Comparison of ENCODE assay signal across 1 cellular context in the genomic region with DNA sequence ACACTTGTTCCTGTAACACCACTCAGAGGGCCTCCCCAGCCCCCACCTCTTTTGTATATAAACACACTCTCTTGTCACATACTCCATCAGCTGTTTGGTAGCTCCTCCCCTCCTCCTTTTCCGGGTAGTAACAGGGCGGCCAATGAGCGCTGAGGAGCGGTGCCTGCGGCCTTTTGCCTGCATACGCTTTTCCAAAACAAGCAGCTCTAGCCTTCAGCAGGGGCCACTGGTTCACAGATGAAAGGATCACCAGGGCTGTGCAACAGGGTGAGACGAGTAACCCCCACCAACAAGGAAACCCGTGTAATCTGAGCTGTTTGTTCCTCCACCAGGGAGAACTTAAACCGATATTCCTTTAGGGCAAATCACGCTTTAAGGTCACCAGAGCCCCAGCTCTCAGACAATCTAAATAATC.
TF ChIP-seq lines count a peak whose summit lies in the region.

No MANE protein-coding gene starts in this region.

TF ChIP-seq in HepG2, 621 proteins besides CTCF, POLR2A, EP300 and RAD21 (continued from another document):
- TF ChIP-seq NFYC (CRISPR knock-in tag; IDR thresholded peaks at IDR 0.05) (peak; percentile 85), KDM6A (CRISPR knock-in tag; IDR thresholded peaks at IDR 0.05; ENCODE audit: low read depth) (peak; percentile 80; the same call in 1 of the 2 replicates), RBAK (CRISPR knock-in tag; IDR thresholded peaks at IDR 0.05) (0 out of 2 replicates have a peak, but pooled peaks have one; percentile 49), TBL1XR1 (IDR thresholded peaks at IDR 0.05; ENCODE audit: borderline replicate concordance, low read length, partially characterized antibody) (peak; percentile 69), SOX5 (CRISPR knock-in tag; IDR thresholded peaks at IDR 0.05; ENCODE audit: borderline replicate concordance) (peak; percentile 78; the same call in 1 of the 2 replicates), ZNF792 (CRISPR knock-in tag; IDR thresholded peaks at IDR 0.05) (no peak), ZNF367 (CRISPR knock-in tag; IDR thresholded peaks at IDR 0.05; ENCODE audit: borderline replicate concordance) (no peak), NR3C1 (CRISPR knock-in tag; IDR thresholded peaks at IDR 0.05) (no peak), ZNF782 (CRISPR knock-in tag; IDR thresholded peaks at IDR 0.05; ENCODE audit: borderline replicate concordance) (no peak), ZNF335 (CRISPR knock-in tag; IDR thresholded peaks at IDR 0.05) (0 out of 2 replicates have a peak, but pooled peaks have one; percentile 17), ZNF563 (CRISPR knock-in tag; IDR thresholded peaks at IDR 0.05) (no peak), ZSCAN29 (CRISPR knock-in tag; conservative IDR thresholded peaks at IDR 0.05) (peak; percentile 87), RFX3 (CRISPR knock-in tag; IDR thresholded peaks at IDR 0.05) (0 out of 2 replicates have a peak, but pooled peaks have one; percentile 12), ZNF674 (CRISPR knock-in tag; IDR thresholded peaks at IDR 0.05; ENCODE audit: low read depth) (no peak), NFIB (CRISPR knock-in tag; IDR thresholded peaks at IDR 0.05; ENCODE audit: borderline replicate concordance) (no peak), TCF7L2 (IDR thresholded peaks at IDR 0.05; ENCODE audit: low read depth, low read length) (no peak; the same call in 1 of the 2 replicates), RFXANK (CRISPR knock-in tag; IDR thresholded peaks at IDR 0.05) (peak; percentile 93; the same call in 1 of the 2 replicates), PAF1 (CRISPR knock-in tag; IDR thresholded peaks at IDR 0.05) (no peak), AGO2 (optimal IDR thresholded peaks at IDR 0.05; ENCODE audit: low read depth, low read length) (no peak), CC2D1A (CRISPR knock-in tag; IDR thresholded peaks at IDR 0.05) (no peak), ATRX (CRISPR knock-in tag; IDR thresholded peaks at IDR 0.05; ENCODE audit: borderline replicate concordance) (no peak), NONO (IDR thresholded peaks at IDR 0.05) (no peak), NONO (CRISPR knock-in tag; conservative IDR thresholded peaks at IDR 0.05) (0 out of 2 replicates have a peak, but pooled peaks have one; percentile 51)
- TF ChIP-seq, protein P1, sequence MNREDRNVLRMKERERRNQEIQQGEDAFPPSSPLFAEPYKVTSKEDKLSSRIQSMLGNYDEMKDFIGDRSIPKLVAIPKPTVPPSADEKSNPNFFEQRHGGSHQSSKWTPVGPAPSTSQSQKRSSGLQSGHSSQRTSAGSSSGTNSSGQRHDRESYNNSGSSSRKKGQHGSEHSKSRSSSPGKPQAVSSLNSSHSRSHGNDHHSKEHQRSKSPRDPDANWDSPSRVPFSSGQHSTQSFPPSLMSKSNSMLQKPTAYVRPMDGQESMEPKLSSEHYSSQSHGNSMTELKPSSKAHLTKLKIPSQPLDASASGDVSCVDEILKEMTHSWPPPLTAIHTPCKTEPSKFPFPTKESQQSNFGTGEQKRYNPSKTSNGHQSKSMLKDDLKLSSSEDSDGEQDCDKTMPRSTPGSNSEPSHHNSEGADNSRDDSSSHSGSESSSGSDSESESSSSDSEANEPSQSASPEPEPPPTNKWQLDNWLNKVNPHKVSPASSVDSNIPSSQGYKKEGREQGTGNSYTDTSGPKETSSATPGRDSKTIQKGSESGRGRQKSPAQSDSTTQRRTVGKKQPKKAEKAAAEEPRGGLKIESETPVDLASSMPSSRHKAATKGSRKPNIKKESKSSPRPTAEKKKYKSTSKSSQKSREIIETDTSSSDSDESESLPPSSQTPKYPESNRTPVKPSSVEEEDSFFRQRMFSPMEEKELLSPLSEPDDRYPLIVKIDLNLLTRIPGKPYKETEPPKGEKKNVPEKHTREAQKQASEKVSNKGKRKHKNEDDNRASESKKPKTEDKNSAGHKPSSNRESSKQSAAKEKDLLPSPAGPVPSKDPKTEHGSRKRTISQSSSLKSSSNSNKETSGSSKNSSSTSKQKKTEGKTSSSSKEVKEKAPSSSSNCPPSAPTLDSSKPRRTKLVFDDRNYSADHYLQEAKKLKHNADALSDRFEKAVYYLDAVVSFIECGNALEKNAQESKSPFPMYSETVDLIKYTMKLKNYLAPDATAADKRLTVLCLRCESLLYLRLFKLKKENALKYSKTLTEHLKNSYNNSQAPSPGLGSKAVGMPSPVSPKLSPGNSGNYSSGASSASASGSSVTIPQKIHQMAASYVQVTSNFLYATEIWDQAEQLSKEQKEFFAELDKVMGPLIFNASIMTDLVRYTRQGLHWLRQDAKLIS (CRISPR knock-in tag; IDR thresholded peaks at IDR 0.05) = no peak
- TF ChIP-seq, protein P2, sequence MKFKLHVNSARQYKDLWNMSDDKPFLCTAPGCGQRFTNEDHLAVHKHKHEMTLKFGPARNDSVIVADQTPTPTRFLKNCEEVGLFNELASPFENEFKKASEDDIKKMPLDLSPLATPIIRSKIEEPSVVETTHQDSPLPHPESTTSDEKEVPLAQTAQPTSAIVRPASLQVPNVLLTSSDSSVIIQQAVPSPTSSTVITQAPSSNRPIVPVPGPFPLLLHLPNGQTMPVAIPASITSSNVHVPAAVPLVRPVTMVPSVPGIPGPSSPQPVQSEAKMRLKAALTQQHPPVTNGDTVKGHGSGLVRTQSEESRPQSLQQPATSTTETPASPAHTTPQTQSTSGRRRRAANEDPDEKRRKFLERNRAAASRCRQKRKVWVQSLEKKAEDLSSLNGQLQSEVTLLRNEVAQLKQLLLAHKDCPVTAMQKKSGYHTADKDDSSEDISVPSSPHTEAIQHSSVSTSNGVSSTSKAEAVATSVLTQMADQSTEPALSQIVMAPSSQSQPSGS (CRISPR knock-in tag; IDR thresholded peaks at IDR 0.05) = no peak
- TF ChIP-seq, protein P3, sequence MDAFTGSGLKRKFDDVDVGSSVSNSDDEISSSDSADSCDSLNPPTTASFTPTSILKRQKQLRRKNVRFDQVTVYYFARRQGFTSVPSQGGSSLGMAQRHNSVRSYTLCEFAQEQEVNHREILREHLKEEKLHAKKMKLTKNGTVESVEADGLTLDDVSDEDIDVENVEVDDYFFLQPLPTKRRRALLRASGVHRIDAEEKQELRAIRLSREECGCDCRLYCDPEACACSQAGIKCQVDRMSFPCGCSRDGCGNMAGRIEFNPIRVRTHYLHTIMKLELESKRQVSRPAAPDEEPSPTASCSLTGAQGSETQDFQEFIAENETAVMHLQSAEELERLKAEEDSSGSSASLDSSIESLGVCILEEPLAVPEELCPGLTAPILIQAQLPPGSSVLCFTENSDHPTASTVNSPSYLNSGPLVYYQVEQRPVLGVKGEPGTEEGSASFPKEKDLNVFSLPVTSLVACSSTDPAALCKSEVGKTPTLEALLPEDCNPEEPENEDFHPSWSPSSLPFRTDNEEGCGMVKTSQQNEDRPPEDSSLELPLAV (CRISPR knock-in tag; conservative IDR thresholded peaks at IDR 0.05; ENCODE audit: low read depth) = no peak
- TF ChIP-seq, protein P4, sequence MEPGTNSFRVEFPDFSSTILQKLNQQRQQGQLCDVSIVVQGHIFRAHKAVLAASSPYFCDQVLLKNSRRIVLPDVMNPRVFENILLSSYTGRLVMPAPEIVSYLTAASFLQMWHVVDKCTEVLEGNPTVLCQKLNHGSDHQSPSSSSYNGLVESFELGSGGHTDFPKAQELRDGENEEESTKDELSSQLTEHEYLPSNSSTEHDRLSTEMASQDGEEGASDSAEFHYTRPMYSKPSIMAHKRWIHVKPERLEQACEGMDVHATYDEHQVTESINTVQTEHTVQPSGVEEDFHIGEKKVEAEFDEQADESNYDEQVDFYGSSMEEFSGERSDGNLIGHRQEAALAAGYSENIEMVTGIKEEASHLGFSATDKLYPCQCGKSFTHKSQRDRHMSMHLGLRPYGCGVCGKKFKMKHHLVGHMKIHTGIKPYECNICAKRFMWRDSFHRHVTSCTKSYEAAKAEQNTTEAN (CRISPR knock-in tag; conservative IDR thresholded peaks at IDR 0.05) = peak; percentile 74
- TF ChIP-seq, protein P5, sequence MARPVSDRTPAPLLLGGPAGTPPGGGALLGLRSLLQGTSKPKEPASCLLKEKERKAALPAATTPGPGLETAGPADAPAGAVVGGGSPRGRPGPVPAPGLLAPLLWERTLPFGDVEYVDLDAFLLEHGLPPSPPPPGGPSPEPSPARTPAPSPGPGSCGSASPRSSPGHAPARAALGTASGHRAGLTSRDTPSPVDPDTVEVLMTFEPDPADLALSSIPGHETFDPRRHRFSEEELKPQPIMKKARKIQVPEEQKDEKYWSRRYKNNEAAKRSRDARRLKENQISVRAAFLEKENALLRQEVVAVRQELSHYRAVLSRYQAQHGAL (CRISPR knock-in tag; IDR thresholded peaks at IDR 0.05; ENCODE audit: not compliant biosample characterization) = no peak
